In genomic region chr4:147589586-147589985, GRCh38 we compare ENCODE assay signal across 18 cellular contexts. TPM values are rescaled to one million over a fixed set of nuclear protein-coding genes. Genes with fewer than 3 reads are reported as not detected.
DNase-seq lines count a peak whose midpoint lies in the region; ATAC-seq and TF ChIP-seq lines count a peak whose summit lies in the region.
"Had no signal": no experiment of that assay in that cellular context is flagged by ENCODE, and none has a peak within 500 bp of the region (broad histone marks: within the 10 kb centered on the region; RNA-seq: fewer than 3 reads in every experiment).

No MANE protein-coding gene starts in this region.

- H3K4me1 ChIP-seq in right atrium auricular region = peaks cover 0 to 14% of the 10 kb centered on the region in 2 donors
- no peaks in the 10 kb centered on the region for H3K4me1 ChIP-seq in endodermal cell (ENCODE audit: control insufficient read depth, insufficient read depth, low read length)
- H3K4me1 ChIP-seq in transverse colon = peaks cover 0 to 6% (median 0%) of the 10 kb centered on the region in 4 donors

- H3K27ac Mint-ChIP-seq in endodermal cell = peak overlapping the region; percentile 21
- peak overlapping the region; percentile 87 for H3K27ac Mint-ChIP-seq in osteocyte (ENCODE audit: unreplicated experiment)
- no peak overlapping the region for H3K27ac Mint-ChIP-seq in T-helper 2 cell treated with Interferon-gamma antibody and Interleukin-4, amounts not matched to agents 5 μg/mL and 100 μg/mL, for 36 hours
- H3K27ac Mint-ChIP-seq: activated CD4-positive, alpha-beta memory T cell treated with anti-CD3 and anti-CD28 coated beads, Interleukin-2, amount 10 ng/mL, durations not matched to agents 7 days and 5 days; activated naive CD8-positive, alpha-beta T cell treated with anti-CD3 and anti-CD28 coated beads for 36 hours; type B pancreatic cell had no signal

- H3K4me3 Mint-ChIP-seq in endodermal cell (no peak overlapping the region), osteocyte (ENCODE audit: unreplicated experiment) (peak overlapping the region; percentile 47)
- H3K4me3 Mint-ChIP-seq in T-helper 2 cell treated with Interferon-gamma antibody and Interleukin-4, amounts not matched to agents 5 μg/mL and 100 μg/mL, for 36 hours = no peak overlapping the region
- H3K4me3 Mint-ChIP-seq: activated CD4-positive, alpha-beta memory T cell treated with anti-CD3 and anti-CD28 coated beads, Interleukin-2, amount 10 ng/mL, durations not matched to agents 7 days and 5 days; activated naive CD8-positive, alpha-beta T cell treated with anti-CD3 and anti-CD28 coated beads for 36 hours; activated T-cell treated with anti-CD3 and anti-CD28 coated beads, Interleukin-2, amount 50 U/mL, for 4 hours; CD4-positive, alpha-beta memory T cell; type B pancreatic cell had no signal

- H3K4me3 ChIP-seq in right atrium auricular region (no peak overlapping the region), endodermal cell (ENCODE audit: low read length) (no peak overlapping the region), transverse colon (no peak overlapping the region)
- H3K4me3 ChIP-seq: lower lobe of right lung, PC-9, sigmoid colon had no signal

- ATAC-seq in Right ventricle myocardium superior (ENCODE audit: poor library complexity) = no peak
- no peak for ATAC-seq in HG02840 (IDR thresholded peaks at IDR 0.05; ENCODE audit: low FRiP score, unreplicated experiment)
- ATAC-seq: activated T-cell treated with anti-CD3 and anti-CD28 coated beads, Interleukin-2, amount 50 U/mL, for 4 hours had no signal

- intact Hi-C loops in Right ventricle myocardium superior (cut with DNase I) (loop anchor here (5.0 to 10.0 kb wide), 2 partner anchors 477 to 565 kb away; no protein-coding TSS in a partner anchor), transverse colon (cut with DNase I; ENCODE audit: low total_unique reads) (loop anchor here (10.0 kb wide), 1 partner anchor 75 kb away; no protein-coding TSS in a partner anchor)

- H3K36me3 ChIP-seq in right atrium auricular region (no peaks in the 10 kb centered on the region), endodermal cell (ENCODE audit: control insufficient read depth, insufficient read depth, low read length) (no peaks in the 10 kb centered on the region), transverse colon (no peaks in the 10 kb centered on the region)
- H3K36me3 ChIP-seq: lower lobe of right lung, sigmoid colon had no signal

- peaks cover 8% of the 10 kb centered on the region for H3K9me3 Mint-ChIP-seq in endodermal cell
- H3K9me3 Mint-ChIP-seq in osteocyte (ENCODE audit: unreplicated experiment) = peaks cover 6% of the 10 kb centered on the region
- H3K9me3 Mint-ChIP-seq in T-helper 2 cell treated with Interferon-gamma antibody and Interleukin-4, amounts not matched to agents 5 μg/mL and 100 μg/mL, for 36 hours = no peaks in the 10 kb centered on the region
- H3K9me3 Mint-ChIP-seq: activated CD4-positive, alpha-beta memory T cell treated with anti-CD3 and anti-CD28 coated beads, Interleukin-2, amount 10 ng/mL, durations not matched to agents 7 days and 5 days; type B pancreatic cell had no signal

- DNase-seq in right atrium auricular region (ENCODE audit: low spot score) (no peak), Right ventricle myocardium superior (no peak), endodermal cell (no peak), osteocyte (ENCODE audit: extremely low spot score, unreplicated experiment) (no peak), DMS79 treated with DMSO at 0.1 percent for 48 hours (lab: John Stamatoyannopoulos, UW) (no peak), transverse colon (no peak)
- no peak for DNase-seq in T-helper 2 cell treated with Interferon-gamma antibody and Interleukin-4, amounts not matched to agents 5 μg/mL and 100 μg/mL, for 36 hours (ENCODE audit: low spot score)
- DNase-seq: lower lobe of right lung, NCI-H2081 treated with DMSO at 0.1 percent for 48 hours, NCI-H524 treated with DMSO at 0.1 percent for 48 hours, sigmoid colon had no signal

- WGBS in endodermal cell (ENCODE audit: insufficient coverage in 1 of 2, insufficient read length in 1 of 2), 2 experiments = 89% methylated on average over 1 of the region's 1 CpG; no CpG with 5 or more reads in 1 of the 2 experiments
- 58 to 74% methylated on average over 1 of the region's 1 CpG for WGBS in transverse colon (ENCODE audit: low coverage in 1 of 2), 2 donors

- TF ChIP-seq EP300 in transverse colon (IDR thresholded peaks at IDR 0.05; ENCODE audit: low read depth) = no peak

- H3K27me3 ChIP-seq in right atrium auricular region (no peaks in the 10 kb centered on the region), endodermal cell (ENCODE audit: control insufficient read depth, insufficient read depth, low read length, poor library complexity, severe bottlenecking) (no peaks in the 10 kb centered on the region), transverse colon (no peaks in the 10 kb centered on the region)
- H3K27me3 ChIP-seq: sigmoid colon had no signal

- in situ Hi-C loops in transverse colon (cut with MboI; ENCODE audit: low pct_ligation_motif_present in 1 of 4, low pct_unique_long_range_greater_than_20kb in 1 of 4, low sequenced_read_pairs in 3 of 4) = loop anchor here (10.0 to 25.0 kb wide), 3 partner anchors 427 to 577 kb away; no protein-coding TSS in a partner anchor

- H3K9ac ChIP-seq in endodermal cell (ENCODE audit: extremely low read depth, low read length, poor library complexity, severe bottlenecking) = no peak overlapping the region

- H3K4me1 Mint-ChIP-seq in endodermal cell = no peaks in the 10 kb centered on the region
- H3K4me1 Mint-ChIP-seq in osteocyte (ENCODE audit: unreplicated experiment) = peaks cover 48% of the 10 kb centered on the region
- peaks cover 2% of the 10 kb centered on the region for H3K4me1 Mint-ChIP-seq in T-helper 2 cell treated with Interferon-gamma antibody and Interleukin-4, amounts not matched to agents 5 μg/mL and 100 μg/mL, for 36 hours (ENCODE audit: low read depth)

- TF ChIP-seq CTCF in right atrium auricular region (IDR thresholded peaks at IDR 0.05) = no peak
- no peak for TF ChIP-seq CTCF in endodermal cell (conservative IDR thresholded peaks at IDR 0.05)
- no peak for TF ChIP-seq CTCF in osteocyte (IDR thresholded peaks at IDR 0.05)
- no peak for TF ChIP-seq CTCF in transverse colon (IDR thresholded peaks at IDR 0.05)

- H3K36me3 Mint-ChIP-seq in endodermal cell (ENCODE audit: low read depth) = no peaks in the 10 kb centered on the region
- H3K36me3 Mint-ChIP-seq in osteocyte (ENCODE audit: unreplicated experiment) = peaks cover 5% of the 10 kb centered on the region
- no peaks in the 10 kb centered on the region for H3K36me3 Mint-ChIP-seq in T-helper 2 cell treated with Interferon-gamma antibody and Interleukin-4, amounts not matched to agents 5 μg/mL and 100 μg/mL, for 36 hours (ENCODE audit: low read depth)
- H3K36me3 Mint-ChIP-seq: activated naive CD8-positive, alpha-beta T cell treated with anti-CD3 and anti-CD28 coated beads for 36 hours; type B pancreatic cell had no signal

- H3K9me3 ChIP-seq in right atrium auricular region (peaks cover 0 to 9% of the 10 kb centered on the region in 2 donors), endodermal cell (ENCODE audit: control insufficient read depth, low read length) (peaks cover 13% of the 10 kb centered on the region), transverse colon (no peaks in the 10 kb centered on the region)
- H3K9me3 ChIP-seq: lower lobe of right lung had no signal

- peak overlapping the region; percentile 9 to 51 for H3K27ac ChIP-seq in right atrium auricular region
- H3K27ac ChIP-seq in endodermal cell (ENCODE audit: low read depth, low read length) = no peak overlapping the region
- no peak overlapping the region for H3K27ac ChIP-seq in transverse colon
- H3K27ac ChIP-seq: lower lobe of right lung, PC-9, sigmoid colon had no signal

- no peaks in the 10 kb centered on the region for H3K27me3 Mint-ChIP-seq in endodermal cell (ENCODE audit: insufficient read depth)
- no peaks in the 10 kb centered on the region for H3K27me3 Mint-ChIP-seq in osteocyte (ENCODE audit: unreplicated experiment)
- peaks cover 8% of the 10 kb centered on the region for H3K27me3 Mint-ChIP-seq in T-helper 2 cell treated with Interferon-gamma antibody and Interleukin-4, amounts not matched to agents 5 μg/mL and 100 μg/mL, for 36 hours (ENCODE audit: low read depth)
- H3K27me3 Mint-ChIP-seq: activated naive CD8-positive, alpha-beta T cell treated with anti-CD3 and anti-CD28 coated beads for 36 hours; type B pancreatic cell had no signal

- TF ChIP-seq POLR2A in transverse colon (IDR thresholded peaks at IDR 0.05) = no peak

RNA-seq across cellular contexts. Expression of gene TMEM184C, which starts 27.6 kb away (rescaled TPM):
- total RNA-seq in right atrium auricular region (10 to 100 TPM; 20.9 to 27.5 TPM), Right ventricle myocardium superior (26.5 TPM), endodermal cell (10 to 100 TPM; 30.3 to 35.7 TPM), osteocyte (39.7 and 45.5 TPM in 2 replicates), transverse colon (10 to 100 TPM; 14.9 to 40.3 (median 25.5) TPM)
- 26.1 TPM for polyA plus RNA-seq in endodermal cell (2013, experiment 1 of 2)
- 22.6 TPM for polyA plus RNA-seq in endodermal cell (2013, experiment 2 of 2)

Comparison
In these comparisons a context has a peak if more than half of its experiments do, and no peak if none do; other contexts are left out.
1. H3K27ac ChIP-seq: peak in right atrium auricular region (2 of 2); none in endodermal cell (single experiment) and transverse colon (0 of 4).